ENCODE assay signal across 1 cellular context in the genomic region with DNA sequence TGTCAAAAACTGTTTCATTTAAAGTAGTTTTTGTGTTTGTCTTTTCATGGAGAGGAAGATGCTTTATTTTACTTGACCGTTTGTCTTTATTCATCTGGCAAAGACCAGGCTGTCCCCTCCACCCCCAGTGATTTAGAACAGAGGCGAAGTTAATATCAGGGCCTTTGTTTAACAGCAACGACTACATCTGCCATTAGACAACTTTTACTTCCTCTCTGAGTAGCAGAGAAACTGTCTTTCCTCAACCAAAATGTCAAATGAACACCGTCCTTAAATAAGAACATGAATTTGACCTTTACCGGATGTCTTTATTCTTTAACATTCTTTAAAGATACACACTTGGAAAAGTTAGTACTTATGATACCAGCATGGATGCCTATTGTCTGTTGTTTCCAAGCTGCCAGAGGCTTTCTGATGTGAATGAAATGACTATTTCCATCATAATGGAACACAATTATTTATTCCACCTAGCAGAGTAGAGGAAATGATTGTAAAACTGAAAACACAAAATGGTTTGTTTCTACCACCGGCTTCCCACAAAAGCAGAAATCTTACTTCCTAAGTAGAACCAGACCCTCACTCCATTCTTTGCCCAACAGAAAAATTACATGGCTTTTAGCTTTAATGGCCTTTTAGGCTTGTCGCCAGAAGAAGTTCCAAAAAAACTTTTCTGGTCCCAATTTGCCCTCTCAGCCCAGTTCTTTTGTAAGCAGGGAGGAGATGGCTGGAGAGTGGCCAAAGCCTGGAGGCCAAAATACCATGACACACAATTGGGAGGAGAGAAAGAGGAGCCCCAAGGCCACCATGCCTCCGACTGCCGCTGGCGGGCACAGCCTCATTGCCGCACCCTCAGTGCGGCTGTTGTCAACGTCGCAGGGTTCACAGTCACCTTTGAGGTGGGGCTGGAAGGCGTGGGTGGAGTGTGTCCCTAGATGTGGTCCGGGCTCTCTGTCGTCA.
TF ChIP-seq lines count a peak whose summit lies in the region.

No MANE protein-coding gene starts in this region.

TF ChIP-seq in H1, 55 proteins besides CTCF, POLR2A, EP300 and RAD21:
- TF ChIP-seq SIN3A (conservative IDR thresholded peaks at IDR 0.05 in 1 of 2, IDR thresholded peaks at IDR 0.05 in 1 of 2; ENCODE audit: low read depth in 1 of 2, low read length in 2 of 2), result no peak
TF ChIP-seq in H1: peak in this region for 0.
